ENCODE assay signal across 10 cellular contexts in genomic region chr12:64318605-64319004, GRCh38.
A peak's percentile ranks its signal among the peaks of the same experiment; 100 is the strongest.
DNase-seq lines count a peak whose midpoint lies in the region; TF ChIP-seq lines count a peak whose summit lies in the region.
"Had no signal": no experiment of that assay in that cellular context is flagged by ENCODE, and none has a peak within 500 bp of the region (broad histone marks: within the 10 kb centered on the region; RNA-seq: fewer than 3 reads in every experiment).

No MANE protein-coding gene starts in this region.

- H2AFZ ChIP-seq in neural progenitor cell (replicated peaks), result peak overlapping the region; percentile 17
- H2AFZ ChIP-seq in MM.1S (ENCODE audit: low read length), result no peak overlapping the region

- no peaks in the 10 kb centered on the region for H3K36me3 Mint-ChIP-seq in endodermal cell (ENCODE audit: low read depth)
- H3K36me3 Mint-ChIP-seq in neural progenitor cell, result peaks cover 2% of the 10 kb centered on the region
- H3K36me3 Mint-ChIP-seq in activated naive CD8-positive, alpha-beta T cell treated with anti-CD3 and anti-CD28 coated beads for 36 hours, result peaks cover 1% of the 10 kb centered on the region
- H3K36me3 Mint-ChIP-seq: brain had no signal

- H3K4me2 ChIP-seq in neural progenitor cell (no peak overlapping the region), MM.1S (ENCODE audit: low read depth, low read length) (no peak overlapping the region)

- H3K9me3 ChIP-seq in endodermal cell (ENCODE audit: control insufficient read depth, low read length), result no peaks in the 10 kb centered on the region
- no peaks in the 10 kb centered on the region for H3K9me3 ChIP-seq in neural progenitor cell (ENCODE audit: low read depth)
- no peaks in the 10 kb centered on the region for H3K9me3 ChIP-seq in sigmoid colon
- no peaks in the 10 kb centered on the region for H3K9me3 ChIP-seq in MM.1S (replicated peaks; ENCODE audit: insufficient read depth, low read length)

- TF ChIP-seq POLR2A in sigmoid colon (IDR thresholded peaks at IDR 0.05), result no peak

- H3K27ac ChIP-seq in endodermal cell (ENCODE audit: low read depth, low read length) (no peak overlapping the region), neural progenitor cell (no peak overlapping the region), sigmoid colon (no peak overlapping the region), MM.1S (ENCODE audit: low read length) (no peak overlapping the region)

- TF ChIP-seq CTCF in GM06990 (IDR thresholded peaks at IDR 0.05; ENCODE audit: insufficient read depth, low read length, poor library complexity, severe bottlenecking) (peak; percentile 34), LNCaP clone FGC (IDR thresholded peaks at IDR 0.05; ENCODE audit: control insufficient read depth, extremely low read depth, insufficient read depth) (no peak), endodermal cell (conservative IDR thresholded peaks at IDR 0.05) (peak; percentile 65), neural progenitor cell (IDR thresholded peaks at IDR 0.05) (peak; percentile 8), sigmoid colon (IDR thresholded peaks at IDR 0.05) (no peak), MM.1S (IDR thresholded peaks at IDR 0.05; ENCODE audit: low read length) (no peak)

- H4K20me1 ChIP-seq in neural progenitor cell (ENCODE audit: low read depth), result no peaks in the 10 kb centered on the region
- H4K20me1 ChIP-seq in MM.1S (ENCODE audit: insufficient read depth, low read length), result no peaks in the 10 kb centered on the region

- H3K4me3 Mint-ChIP-seq in endodermal cell (no peak overlapping the region), neural progenitor cell (no peak overlapping the region)
- H3K4me3 Mint-ChIP-seq in activated naive CD8-positive, alpha-beta T cell treated with anti-CD3 and anti-CD28 coated beads for 36 hours, result no peak overlapping the region
- H3K4me3 Mint-ChIP-seq: brain had no signal

- H3K27me3 Mint-ChIP-seq in endodermal cell (ENCODE audit: insufficient read depth) (no peaks in the 10 kb centered on the region), neural progenitor cell (ENCODE audit: insufficient read depth, low read depth) (no peaks in the 10 kb centered on the region)
- H3K27me3 Mint-ChIP-seq in activated naive CD8-positive, alpha-beta T cell treated with anti-CD3 and anti-CD28 coated beads for 36 hours, result no peaks in the 10 kb centered on the region
- H3K27me3 Mint-ChIP-seq: brain had no signal

- intact Hi-C loops in sigmoid colon (cut with DNase I), result no loop called here

- H3K27ac Mint-ChIP-seq in endodermal cell (peak overlapping the region; percentile 65), neural progenitor cell (peak overlapping the region; percentile 80)
- no peak overlapping the region for H3K27ac Mint-ChIP-seq in activated naive CD8-positive, alpha-beta T cell treated with anti-CD3 and anti-CD28 coated beads for 36 hours

- no peaks in the 10 kb centered on the region for H3K79me2 ChIP-seq in neural progenitor cell (ENCODE audit: low read depth)
- H3K79me2 ChIP-seq in MM.1S (ENCODE audit: low read length), result no peaks in the 10 kb centered on the region

- DNase-seq in GM06990 (ENCODE audit: extremely low read depth, insufficient read length) (peak; percentile 12), LNCaP clone FGC (ENCODE audit: low read depth) (peak; percentile 15), endodermal cell (peak; percentile 92), neural progenitor cell (ENCODE audit: low spot score) (no peak), T-helper 2 cell (no peak), sigmoid colon (no peak), MM.1S (no peak)
- no peak for DNase-seq in activated naive CD8-positive, alpha-beta T cell treated with anti-CD3 and anti-CD28 coated beads for 36 hours
- DNase-seq: occipital lobe had no signal

- H3K9ac ChIP-seq in endodermal cell (ENCODE audit: extremely low read depth, low read length, poor library complexity, severe bottlenecking) (no peak overlapping the region), neural progenitor cell (no peak overlapping the region), MM.1S (ENCODE audit: low read length) (no peak overlapping the region)

- peaks cover 8% of the 10 kb centered on the region for H3K4me1 Mint-ChIP-seq in endodermal cell
- H3K4me1 Mint-ChIP-seq in neural progenitor cell, result peaks cover 20% of the 10 kb centered on the region
- no peaks in the 10 kb centered on the region for H3K4me1 Mint-ChIP-seq in activated naive CD8-positive, alpha-beta T cell treated with anti-CD3 and anti-CD28 coated beads for 36 hours

- H3K9me3 Mint-ChIP-seq in endodermal cell (no peaks in the 10 kb centered on the region), neural progenitor cell (peaks cover 12% of the 10 kb centered on the region)
- H3K9me3 Mint-ChIP-seq in activated naive CD8-positive, alpha-beta T cell treated with anti-CD3 and anti-CD28 coated beads for 36 hours, result no peaks in the 10 kb centered on the region

- H3K27me3 ChIP-seq in GM06990 (replicated peaks; ENCODE audit: control insufficient read depth, insufficient read depth, low read length), result no peaks in the 10 kb centered on the region
- H3K27me3 ChIP-seq in endodermal cell (ENCODE audit: control insufficient read depth, insufficient read depth, low read length, poor library complexity, severe bottlenecking), result no peaks in the 10 kb centered on the region
- H3K27me3 ChIP-seq in neural progenitor cell, result no peaks in the 10 kb centered on the region
- no peaks in the 10 kb centered on the region for H3K27me3 ChIP-seq in sigmoid colon
- H3K27me3 ChIP-seq in MM.1S (replicated peaks; ENCODE audit: insufficient read depth, low read length), result no peaks in the 10 kb centered on the region

- TF ChIP-seq EP300 in sigmoid colon (IDR thresholded peaks at IDR 0.05), result no peak

- H3K4me3 ChIP-seq in GM06990 (replicated peaks; ENCODE audit: low read depth, low read length) (no peak overlapping the region), LNCaP clone FGC (ENCODE audit: low read depth, low read length) (no peak overlapping the region), endodermal cell (ENCODE audit: low read length) (no peak overlapping the region), neural progenitor cell (no peak overlapping the region), sigmoid colon (no peak overlapping the region), MM.1S (ENCODE audit: low read length) (no peak overlapping the region)

- no peaks in the 10 kb centered on the region for H3K9me2 ChIP-seq in MM.1S (replicated peaks; ENCODE audit: insufficient read depth, low read length)

- WGBS in endodermal cell (ENCODE audit: insufficient coverage in 1 of 2, insufficient read length in 1 of 2), 2 experiments, result 31% methylated on average over 3 of the region's 3 CpGs; no CpG with 5 or more reads in 1 of the 2 experiments
- WGBS in sigmoid colon, 2 donors, result 58 to 60% methylated on average over 3 of the region's 3 CpGs

- H3K4me1 ChIP-seq in endodermal cell (ENCODE audit: control insufficient read depth, insufficient read depth, low read length) (no peaks in the 10 kb centered on the region), neural progenitor cell (peaks cover 3% of the 10 kb centered on the region), sigmoid colon (no peaks in the 10 kb centered on the region), MM.1S (ENCODE audit: low read length) (no peaks in the 10 kb centered on the region)

- H3F3A ChIP-seq in neural progenitor cell (ENCODE audit: low read depth), result no peaks in the 10 kb centered on the region
- no peaks in the 10 kb centered on the region for H3F3A ChIP-seq in MM.1S (ENCODE audit: insufficient read depth, low read length)

- H3K36me3 ChIP-seq in GM06990 (ENCODE audit: control insufficient read depth, insufficient read depth, low read length) (no peaks in the 10 kb centered on the region), endodermal cell (ENCODE audit: control insufficient read depth, insufficient read depth, low read length) (no peaks in the 10 kb centered on the region), neural progenitor cell (no peaks in the 10 kb centered on the region), sigmoid colon (no peaks in the 10 kb centered on the region), MM.1S (replicated peaks; ENCODE audit: insufficient read depth, low read length) (no peaks in the 10 kb centered on the region)

Comparison
In these comparisons a context has a peak if more than half of its experiments do, and no peak if none do; other contexts are left out.
1. DNase-seq: peak in GM06990 (single experiment), LNCaP clone FGC (single experiment) and endodermal cell (single experiment); none in neural progenitor cell (single experiment), T-helper 2 cell (0 of 5), activated naive CD8-positive, alpha-beta T cell treated with anti-CD3 and anti-CD28 coated beads for 36 hours (single experiment), sigmoid colon (single experiment) and MM.1S (single experiment).
2. CTCF ChIP-seq: peak in GM06990 (single experiment), endodermal cell (single experiment) and neural progenitor cell (single experiment); none in LNCaP clone FGC (single experiment), sigmoid colon (0 of 4) and MM.1S (single experiment).